Comparison of ENCODE assay signal across 14 cellular contexts in the genomic region with DNA sequence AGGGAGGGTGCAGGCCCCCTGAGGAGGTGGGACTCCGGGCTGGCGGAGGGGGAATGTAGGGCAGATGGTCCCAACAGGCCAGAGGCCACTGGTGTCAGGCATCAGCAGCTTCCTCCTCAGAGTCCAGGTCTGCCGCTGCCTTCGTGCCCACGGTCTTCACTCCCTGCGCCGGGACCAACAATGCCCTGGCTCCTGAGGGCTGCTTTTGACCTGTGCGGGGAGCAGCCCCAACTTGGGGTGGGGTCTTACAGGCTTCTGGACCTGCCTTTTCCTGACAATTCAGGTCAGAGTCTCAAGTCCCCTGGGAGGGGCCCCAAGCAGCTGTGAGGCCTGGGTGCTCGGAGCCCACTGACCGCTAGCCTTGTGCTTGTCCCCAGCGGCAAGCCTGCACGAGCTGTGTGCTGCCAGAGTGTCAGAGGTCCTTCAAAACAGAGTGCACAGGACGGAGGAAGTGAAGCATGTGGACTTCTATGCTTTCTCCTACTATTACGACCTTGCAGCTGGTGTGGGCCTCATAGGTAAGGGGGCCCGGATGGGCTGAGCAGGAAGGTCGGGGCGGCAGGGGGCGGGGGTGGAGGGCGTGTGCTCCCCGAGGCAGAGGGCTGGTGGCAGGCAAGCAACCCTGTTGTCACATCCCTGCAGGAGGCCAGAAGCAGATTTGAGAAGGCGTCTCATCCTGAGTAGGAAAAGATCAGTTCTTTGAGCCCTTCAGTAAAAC. TPM values are rescaled to one million over a fixed set of nuclear protein-coding genes. Genes with fewer than 3 reads are reported as not detected.
DNase-seq lines count a peak whose midpoint lies in the region; ATAC-seq and TF ChIP-seq lines count a peak whose summit lies in the region.
"Had no signal": no experiment of that assay in that cellular context is flagged by ENCODE, and none has a peak within 500 bp of the region (broad histone marks: within the 10 kb centered on the region; RNA-seq: fewer than 3 reads in every experiment).

No MANE protein-coding gene starts in this region.

- WGBS in H9 (ENCODE audit: extremely low coverage, insufficient read length, low lambda C conversion rate), result no CpG with 5 or more reads among the region's 21 CpGs

- no peak overlapping the region for H2BK12ac ChIP-seq in H9 (ENCODE audit: insufficient read length, low read depth, low read length)

- H3K23ac ChIP-seq in H9 (ENCODE audit: insufficient read length, low read depth, low read length), result no peak overlapping the region

- H4K8ac ChIP-seq in H9 (replicated peaks; ENCODE audit: insufficient read length, low read depth, low read length), result no peak overlapping the region

- intact Hi-C loops in lower lobe of right lung (cut with DNase I), result no loop called here

- H4K20me1 ChIP-seq in H9 (ENCODE audit: control insufficient read depth, insufficient read depth, insufficient read length) (no peaks in the 10 kb centered on the region), osteoblast (ENCODE audit: insufficient read depth, low read length) (no peaks in the 10 kb centered on the region)

- no peak overlapping the region for H4K91ac ChIP-seq in H9 (ENCODE audit: insufficient read length, low read depth, low read length)

- no peak overlapping the region for H4K5ac ChIP-seq in H9 (ENCODE audit: insufficient read length, low read depth, low read length)

- H2BK5ac ChIP-seq in H9 (ENCODE audit: insufficient read length, low read length), result no peak overlapping the region

- H3K27me3 Mint-ChIP-seq in H9 (ENCODE audit: low read depth), result no peaks in the 10 kb centered on the region
- H3K27me3 Mint-ChIP-seq in stimulated activated memory B cell treated with anti-CD40 and anti-IgM and Interleukin-4, amounts not matched to agents 10 μg/mL and 1 μg/mL and 100 μg/mL, for 72 hours, result no peaks in the 10 kb centered on the region
- H3K27me3 Mint-ChIP-seq: activated naive CD8-positive, alpha-beta T cell; effector memory CD8-positive, alpha-beta T cell; T-cell had no signal

- no peak overlapping the region for H3K4me3 Mint-ChIP-seq in H9
- no peak overlapping the region for H3K4me3 Mint-ChIP-seq in stimulated activated memory B cell treated with anti-CD40 and anti-IgM and Interleukin-4, amounts not matched to agents 10 μg/mL and 1 μg/mL and 100 μg/mL, for 72 hours
- H3K4me3 Mint-ChIP-seq: activated naive CD8-positive, alpha-beta T cell; effector memory CD8-positive, alpha-beta T cell; T-cell had no signal

- H3T11ph ChIP-seq in H9 (ENCODE audit: low read length), result no peak overlapping the region

- ATAC-seq in GM19467 (IDR thresholded peaks at IDR 0.05; ENCODE audit: unreplicated experiment), result no peak
- no peak for ATAC-seq in stimulated activated memory B cell treated with anti-CD40 and anti-IgM and Interleukin-4, amounts not matched to agents 10 μg/mL and 1 μg/mL and 100 μg/mL, for 72 hours
- no peak for ATAC-seq in lower lobe of right lung

- no peak overlapping the region for H2BK20ac ChIP-seq in H9 (ENCODE audit: low read depth, low read length, poor library complexity, severe bottlenecking)

- no peak overlapping the region for H3K27ac ChIP-seq in H9 (ENCODE audit: insufficient read length, low read depth, low read length)
- H3K27ac ChIP-seq in RWPE1, result peak overlapping the region; percentile 94
- peak overlapping the region; percentile 91 for H3K27ac ChIP-seq in epithelial cell of prostate
- H3K27ac ChIP-seq in osteoblast (ENCODE audit: low read depth, low read length), result peak overlapping the region; percentile 85
- H3K27ac ChIP-seq in lower lobe of right lung, result no peak overlapping the region
- H3K27ac ChIP-seq: thoracic aorta had no signal

- H3K56ac ChIP-seq in H9 (ENCODE audit: insufficient read length, low read depth, low read length), result no peak overlapping the region

- POLR2A ChIA-PET in RWPE1 (lab: Yijun Ruan, JAX; ENCODE audit: low non-redundant PET), result interaction anchor here (0.6 to 2.1 kb wide), 2 partner anchors 14 to 25 kb away, joined by 3 to 15 read pairs; partner anchors contain the start of gene PYGB

- H3K4me3 ChIP-seq in osteoblast (ENCODE audit: insufficient read depth, low read length) (no peak overlapping the region), lower lobe of right lung (no peak overlapping the region)
- H3K4me3 ChIP-seq: thoracic aorta had no signal

- H2BK15ac ChIP-seq in H9 (ENCODE audit: low read depth, low read length), result no peak overlapping the region

- H3K36me3 Mint-ChIP-seq in H9 (ENCODE audit: insufficient read depth in 1 of 3, low read depth in 3 of 3), result peaks cover 0 to 36% (median 0%) of the 10 kb centered on the region in 3 experiments; a peak in 3 of 7 replicates
- H3K36me3 Mint-ChIP-seq in stimulated activated memory B cell treated with anti-CD40 and anti-IgM and Interleukin-4, amounts not matched to agents 10 μg/mL and 1 μg/mL and 100 μg/mL, for 72 hours, result peaks cover 59% of the 10 kb centered on the region
- H3K36me3 Mint-ChIP-seq: activated naive CD8-positive, alpha-beta T cell had no signal

- no peak for TF ChIP-seq CTCF in H9 (conservative IDR thresholded peaks at IDR 0.05)
- TF ChIP-seq CTCF in RWPE1 (conservative IDR thresholded peaks at IDR 0.05; ENCODE audit: low read depth), result no peak
- no peak for TF ChIP-seq CTCF in osteoblast (IDR thresholded peaks at IDR 0.05; ENCODE audit: extremely low read depth, low read depth, low read length)
- no peak for TF ChIP-seq CTCF in lower lobe of right lung (IDR thresholded peaks at IDR 0.05)

- no peak overlapping the region for H2BK120ac ChIP-seq in H9 (ENCODE audit: low read depth, low read length, poor library complexity, severe bottlenecking)

- no peaks in the 10 kb centered on the region for H3K4me1 ChIP-seq in H9 (ENCODE audit: insufficient read depth, low read length)
- H3K4me1 ChIP-seq in osteoblast (ENCODE audit: insufficient read depth, low read length), result peaks cover 25% of the 10 kb centered on the region
- peaks cover 15% of the 10 kb centered on the region for H3K4me1 ChIP-seq in lower lobe of right lung

- H3K27ac Mint-ChIP-seq in H9, result peak overlapping the region in 2 of 3 experiments; percentile 85 to 92; a peak in 4 of 7 replicates
- H3K27ac Mint-ChIP-seq in stimulated activated memory B cell treated with anti-CD40 and anti-IgM and Interleukin-4, amounts not matched to agents 10 μg/mL and 1 μg/mL and 100 μg/mL, for 72 hours, result no peak overlapping the region
- H3K27ac Mint-ChIP-seq: activated naive CD8-positive, alpha-beta T cell; T-cell had no signal

- H3K79me2 ChIP-seq in H9 (ENCODE audit: insufficient read depth, low read length) (no peaks in the 10 kb centered on the region), osteoblast (ENCODE audit: insufficient read depth, low read length) (no peaks in the 10 kb centered on the region)

- H3K9me3 Mint-ChIP-seq in H9, result no peaks in the 10 kb centered on the region
- no peaks in the 10 kb centered on the region for H3K9me3 Mint-ChIP-seq in stimulated activated memory B cell treated with anti-CD40 and anti-IgM and Interleukin-4, amounts not matched to agents 10 μg/mL and 1 μg/mL and 100 μg/mL, for 72 hours
- H3K9me3 Mint-ChIP-seq: effector memory CD8-positive, alpha-beta T cell; T-cell had no signal

- H2AFZ ChIP-seq in H9 (ENCODE audit: low read length), result no peak overlapping the region
- no peak overlapping the region for H2AFZ ChIP-seq in osteoblast (ENCODE audit: low read length)

- H3K27me3 ChIP-seq in H9 (ENCODE audit: insufficient read depth, low read length) (no peaks in the 10 kb centered on the region), osteoblast (ENCODE audit: insufficient read depth, low read length) (no peaks in the 10 kb centered on the region), lower lobe of right lung (ENCODE audit: low read depth) (no peaks in the 10 kb centered on the region)

- H3K9me3 ChIP-seq in H9 (ENCODE audit: control insufficient read depth, low read depth, low read length), result no peaks in the 10 kb centered on the region
- H3K9me3 ChIP-seq in osteoblast (ENCODE audit: low read depth, low read length), result no peaks in the 10 kb centered on the region
- H3K9me3 ChIP-seq in lower lobe of right lung, result no peaks in the 10 kb centered on the region
- H3K9me3 ChIP-seq: thoracic aorta had no signal

- H3K18ac ChIP-seq in H9 (ENCODE audit: insufficient read length, low read depth, low read length), result no peak overlapping the region

- H3K23me2 ChIP-seq in H9 (ENCODE audit: insufficient read length, low read depth, low read length, poor library complexity, severe bottlenecking), result no peaks in the 10 kb centered on the region

- no peaks in the 10 kb centered on the region for H3K79me1 ChIP-seq in H9 (ENCODE audit: insufficient read depth, low read depth, low read length, poor library complexity, severe bottlenecking)

- no peak overlapping the region for H2AK5ac ChIP-seq in H9 (ENCODE audit: insufficient read length, low read length)

- peak overlapping the region; percentile 62; the same call in 1 of the 2 replicates for H3K14ac ChIP-seq in H9 (ENCODE audit: insufficient read depth, low read length)

- H3K36me3 ChIP-seq in osteoblast (ENCODE audit: insufficient read depth, low read length), result peaks cover 40% of the 10 kb centered on the region
- H3K36me3 ChIP-seq in lower lobe of right lung, result peaks cover 42% of the 10 kb centered on the region

- no peak overlapping the region for H3K9ac ChIP-seq in H9 (ENCODE audit: extremely low read depth, insufficient read length, low read length)

- CTCF ChIA-PET in RWPE1 (lab: Yijun Ruan, JAX), result interaction anchor here (0.7 to 1.1 kb wide), 3 partner anchors 21 to 35 kb away, joined by 3 to 4 read pairs (median 3); no protein-coding TSS in a partner anchor

- H3K4ac ChIP-seq in H9 (ENCODE audit: low read depth, low read length), result no peak overlapping the region

- no peak overlapping the region for H3K4me2 ChIP-seq in H9 (ENCODE audit: insufficient read depth, insufficient read length, low read length)
- peak overlapping the region; percentile 32 for H3K4me2 ChIP-seq in osteoblast (ENCODE audit: insufficient read depth, low read length)

- DNase-seq in H9 (no peak), RWPE1 (ENCODE audit: low spot score) (no peak), epithelial cell of prostate (ENCODE audit: low read depth, low spot score) (no peak), osteoblast (ENCODE audit: insufficient read length, low spot score, missing footprints) (no peak), GM19240 (ENCODE audit: insufficient read length, low spot score) (no peak), lower lobe of right lung (no peak)
- DNase-seq: COR-L47; effector memory CD8-positive, alpha-beta T cell; NCI-H1417 treated with DMSO at 0.1 percent for 48 hours; T-cell had no signal

- H3K4me1 Mint-ChIP-seq in H9, result peaks cover 17 to 20% of the 10 kb centered on the region in 2 experiments
- peaks cover 5% of the 10 kb centered on the region for H3K4me1 Mint-ChIP-seq in stimulated activated memory B cell treated with anti-CD40 and anti-IgM and Interleukin-4, amounts not matched to agents 10 μg/mL and 1 μg/mL and 100 μg/mL, for 72 hours
- H3K4me1 Mint-ChIP-seq: T-cell had no signal

RNA-seq across cellular contexts. Expression of gene PYGB, which starts 25.3 kb away (rescaled TPM):
- total RNA-seq in H9 (2021), result 46.9 TPM in 2 replicates
- 191 and 194 TPM in 2 replicates for total RNA-seq in osteoblast
- total RNA-seq in lower lobe of right lung, result 57.5 TPM

RNA-seq across cellular contexts. Expression of gene ENTPD6, which starts 27.1 kb away (rescaled TPM):
- total RNA-seq in H9 (2021) (51.4 and 57.4 TPM in 2 replicates), osteoblast (50.7 and 55.1 TPM in 2 replicates), lower lobe of right lung (64.5 TPM)

Comparison
In these comparisons a context has a peak if more than half of its experiments do, and no peak if none do; other contexts are left out.
1. H3K27ac ChIP-seq: peak in RWPE1 (single experiment), epithelial cell of prostate (single experiment) and osteoblast (single experiment); none in H9 (single experiment) and lower lobe of right lung (single experiment).